14 cellular contexts compared by ENCODE assay signal in the genomic region with DNA sequence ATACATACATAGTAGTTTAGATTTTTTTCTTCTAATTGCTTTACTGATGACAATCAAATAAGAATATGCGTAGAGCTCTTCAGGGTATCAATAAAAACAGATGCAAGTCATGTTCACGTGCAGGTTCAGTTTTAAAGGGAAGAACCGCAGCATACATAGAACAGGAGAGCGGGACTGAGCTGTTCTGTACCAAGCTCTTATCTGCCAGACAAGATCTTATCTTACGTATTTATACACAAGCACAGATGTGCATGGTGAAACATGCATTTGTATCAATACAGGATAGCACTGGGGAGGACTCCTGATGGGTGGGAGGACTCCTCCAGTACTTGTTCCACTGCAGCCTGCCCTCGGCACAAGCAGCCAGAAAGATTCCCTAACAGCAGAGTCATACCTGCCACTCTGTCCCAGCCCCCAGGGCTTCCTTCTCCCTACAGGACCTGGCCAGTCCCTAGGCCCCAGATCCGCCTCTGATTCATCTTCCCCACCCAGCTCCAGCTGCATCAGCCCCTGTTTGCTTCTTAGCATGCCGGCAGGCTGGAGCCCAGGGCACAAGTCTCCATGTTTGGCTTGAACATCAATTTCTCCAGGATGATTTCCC. TPM values are rescaled to one million over a fixed set of nuclear protein-coding genes. Genes with fewer than 3 reads are reported as not detected.
DNase-seq lines count a peak whose midpoint lies in the region; ATAC-seq and TF ChIP-seq lines count a peak whose summit lies in the region.
"Had no signal": no experiment of that assay in that cellular context is flagged by ENCODE, and none has a peak within 500 bp of the region (broad histone marks: within the 10 kb centered on the region; RNA-seq: fewer than 3 reads in every experiment).

No MANE protein-coding gene starts in this region.

- H3K36me3 Mint-ChIP-seq in activated naive CD4-positive, alpha-beta T cell treated with anti-CD3 and anti-CD28 coated beads, Interleukin-2, amount 50 U/mL, for 24 hours: peaks cover 21% of the 10 kb centered on the region

- dilution Hi-C loops in mammary epithelial cell (cut with HindIII; ENCODE audit: low sequenced_read_pairs): no loop called here

- H3K79me2 ChIP-seq in mammary epithelial cell (ENCODE audit: insufficient read depth, low read length): no peaks in the 10 kb centered on the region

- no peaks in the 10 kb centered on the region for H3K27me3 ChIP-seq in mammary epithelial cell (ENCODE audit: insufficient read depth, low read length)
- no peaks in the 10 kb centered on the region for H3K27me3 ChIP-seq in upper lobe of right lung

- intact Hi-C loops in mammary epithelial cell (cut with micrococcal nuclease) (no loop called here), upper lobe of right lung (cut with DNase I) (no loop called here)

- no TSS peak for BruUV-seq in mammary epithelial cell (replicated peaks; lab: Mats Ljungman, UMichigan)

- in situ Hi-C loops in mammary epithelial cell (cut with MboI; ENCODE audit: low sequenced_read_pairs in 2 of 2): no loop called here

- CTCF ChIA-PET in RWPE1 (lab: Yijun Ruan, JAX) (interaction anchor here (0.6 kb wide), 1 partner anchor 17 kb away, joined by 3 read pairs; no protein-coding TSS in a partner anchor), mammary epithelial cell (lab: Charles Lee; ENCODE audit: low non-redundant PET) (no interaction called here)

- POLR2A ChIA-PET in RWPE1 (lab: Yijun Ruan, JAX; ENCODE audit: low non-redundant PET): interaction anchor here (0.5 kb wide), 1 partner anchor 1640 kb away, joined by 4 read pairs; no protein-coding TSS in a partner anchor

- H3K9me3 ChIP-seq in mammary epithelial cell (replicated peaks; ENCODE audit: insufficient read depth, low read length) (no peaks in the 10 kb centered on the region), upper lobe of right lung (no peaks in the 10 kb centered on the region)

- peak overlapping the region; percentile 92 for H3K27ac Mint-ChIP-seq in activated naive CD4-positive, alpha-beta T cell treated with anti-CD3 and anti-CD28 coated beads, Interleukin-2, amount 50 U/mL, for 24 hours

- peaks cover 15% of the 10 kb centered on the region for H3K4me1 ChIP-seq in mammary epithelial cell (ENCODE audit: insufficient read depth, low read length)
- no peaks in the 10 kb centered on the region for H3K4me1 ChIP-seq in upper lobe of right lung

- H3K27me3 Mint-ChIP-seq in activated naive CD4-positive, alpha-beta T cell treated with anti-CD3 and anti-CD28 coated beads, Interleukin-2, amount 50 U/mL, for 24 hours: no peaks in the 10 kb centered on the region

- DNase-seq in activated naive CD4-positive, alpha-beta T cell treated with Interleukin-2 at 50 U/mL for 16 hours: no peak
- DNase-seq in RWPE1 (ENCODE audit: low spot score) (peak; percentile 59), mammary epithelial cell (peak; percentile 64), upper lobe of right lung (no peak), DMS79 treated with DMSO at 0.1 percent for 48 hours (lab: John Stamatoyannopoulos, UW) (no peak)
- peak; percentile 37 for DNase-seq in stimulated activated naive CD8-positive, alpha-beta T cell treated with anti-CD3 and anti-CD28 coated beads, Interleukin-15, Interleukin-2, amounts not matched to agents 100 U/mL and 50 U/mL, for 24 hours
- DNase-seq: kidney glomerular epithelial cell, NCI-H1694 had no signal

- H3K9me3 Mint-ChIP-seq in activated naive CD4-positive, alpha-beta T cell treated with anti-CD3 and anti-CD28 coated beads, Interleukin-2, amount 50 U/mL, for 24 hours: peaks cover 6% of the 10 kb centered on the region

- H2AFZ ChIP-seq in mammary epithelial cell (ENCODE audit: low read depth, low read length): peak overlapping the region; percentile 43

- H4K20me1 ChIP-seq in mammary epithelial cell (ENCODE audit: insufficient read depth, low read length): no peaks in the 10 kb centered on the region

- no peak overlapping the region for H3K9ac ChIP-seq in mammary epithelial cell (ENCODE audit: insufficient read depth, low read length)
- H3K9ac ChIP-seq: KMS-11 had no signal

- peaks cover 99% of the 10 kb centered on the region for H3K4me1 Mint-ChIP-seq in activated naive CD4-positive, alpha-beta T cell treated with anti-CD3 and anti-CD28 coated beads, Interleukin-2, amount 50 U/mL, for 24 hours

- H3K27ac ChIP-seq in RWPE1 (0 out of 2 replicates have a peak overlapping the region, but pooled peaks have one; percentile 15), mammary epithelial cell (ENCODE audit: insufficient read depth, low read depth, low read length) (no peak overlapping the region), upper lobe of right lung (no peak overlapping the region)
- H3K27ac ChIP-seq: SK-N-MC, VCaP had no signal

- H3K4me3 ChIP-seq in mammary epithelial cell (replicated peaks in 1 of 3; ENCODE audit: insufficient read depth in 1 of 3, low read depth in 2 of 3, low read length in 3 of 3): no peak overlapping the region
- H3K4me3 ChIP-seq in upper lobe of right lung: no peak overlapping the region
- H3K4me3 ChIP-seq: SK-N-MC had no signal

- no peak for TF ChIP-seq CTCF in RWPE1 (conservative IDR thresholded peaks at IDR 0.05; ENCODE audit: low read depth)
- no peak for TF ChIP-seq CTCF in mammary epithelial cell (conservative IDR thresholded peaks at IDR 0.05 in 1 of 2, IDR thresholded peaks at IDR 0.05 in 1 of 2; ENCODE audit: extremely low read depth in 1 of 2, insufficient read depth in 1 of 2, low read depth in 1 of 2, low read length in 2 of 2)
- TF ChIP-seq CTCF in upper lobe of right lung (IDR thresholded peaks at IDR 0.05): no peak

- ATAC-seq in stimulated activated naive CD8-positive, alpha-beta T cell treated with anti-CD3 and anti-CD28 coated beads, Interleukin-15, Interleukin-2, amounts not matched to agents 100 U/mL and 50 U/mL, for 24 hours: peak; percentile 63
- ATAC-seq in upper lobe of right lung (no peak), GM19455 (IDR thresholded peaks at IDR 0.05; ENCODE audit: unreplicated experiment) (no peak)

- H3K4me3 Mint-ChIP-seq in activated naive CD4-positive, alpha-beta T cell treated with anti-CD3 and anti-CD28 coated beads, Interleukin-2, amount 50 U/mL, for 24 hours: peak overlapping the region; percentile 80

- H3K36me3 ChIP-seq in mammary epithelial cell (ENCODE audit: insufficient read depth, low read length) (no peaks in the 10 kb centered on the region), upper lobe of right lung (no peaks in the 10 kb centered on the region)

- H3K4me2 ChIP-seq in mammary epithelial cell (ENCODE audit: insufficient read depth, low read depth, low read length): peak overlapping the region; percentile 18

- 66% methylated on average over 8 of the region's 8 CpGs for WGBS in mammary epithelial cell (ENCODE audit: low coverage, missing lambda C conversion rate)

RNA-seq across cellular contexts. Expression of a gene that starts 13.2 kb away (rescaled TPM):
- total RNA-seq in mammary epithelial cell (1 to 10 TPM; 5.3 to 9.5 TPM), upper lobe of right lung (9.8 TPM)
- 8.2 TPM for polyA plus RNA-seq in mammary epithelial cell
- 11.5 TPM for polyA minus RNA-seq in mammary epithelial cell
- total RNA-seq: osteoblast had no signal

Comparison
In these comparisons a context has a peak if more than half of its experiments do, and no peak if none do; other contexts are left out.
1. DNase-seq: peak in RWPE1 (single experiment), mammary epithelial cell (single experiment) and stimulated activated naive CD8-positive, alpha-beta T cell treated with anti-CD3 and anti-CD28 coated beads, Interleukin-15, Interleukin-2, amounts not matched to agents 100 U/mL and 50 U/mL, for 24 hours (single experiment); none in activated naive CD4-positive, alpha-beta T cell treated with Interleukin-2 at 50 U/mL for 16 hours (single experiment), upper lobe of right lung (single experiment) and DMS79 treated with DMSO at 0.1 percent for 48 hours (single experiment).